16 cellular contexts compared by ENCODE assay signal in the genomic region with DNA sequence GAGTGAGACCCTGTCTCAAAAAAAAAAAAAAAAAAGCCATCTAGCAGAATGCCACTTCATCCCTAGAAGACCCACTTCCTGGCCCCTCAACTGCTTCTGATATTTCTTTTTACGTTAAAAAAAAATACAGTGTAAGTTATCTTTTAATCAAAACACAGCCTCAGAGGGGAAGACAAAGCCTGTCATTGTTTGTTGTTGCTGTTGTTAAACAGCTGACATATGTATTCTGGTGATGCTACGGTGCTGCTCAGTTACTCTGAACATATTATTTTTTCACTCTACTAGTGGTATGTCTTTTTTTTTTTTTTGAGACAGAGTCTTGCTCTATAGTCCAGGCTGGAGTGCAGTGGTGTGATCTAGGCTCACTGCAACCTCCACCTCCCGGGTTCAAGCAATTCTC.
DNase-seq lines count a peak whose midpoint lies in the region; ATAC-seq and TF ChIP-seq lines count a peak whose summit lies in the region.
"Had no signal": no experiment of that assay in that cellular context is flagged by ENCODE, and none has a peak within 500 bp of the region (broad histone marks: within the 10 kb centered on the region; RNA-seq: fewer than 3 reads in every experiment).

No MANE protein-coding gene starts in this region.

- intact Hi-C loops in dendritic cell treated with granulocyte-macrophage colony-stimulating factor and Interleukin-4, amounts not matched to agents 40 ng/mL and 50 ng/mL, for 4 days (cut with micrococcal nuclease), result no loop called here

- no peak for TF ChIP-seq CTCF in osteoblast (IDR thresholded peaks at IDR 0.05; ENCODE audit: extremely low read depth, low read depth, low read length)

- peaks cover 52% of the 10 kb centered on the region for H3K79me2 ChIP-seq in osteoblast (ENCODE audit: insufficient read depth, low read length)

- no peaks in the 10 kb centered on the region for H3K27me3 ChIP-seq in osteoblast (ENCODE audit: insufficient read depth, low read length)
- H3K27me3 ChIP-seq: BE2C had no signal

- no peaks in the 10 kb centered on the region for H3K36me3 ChIP-seq in osteoblast (ENCODE audit: insufficient read depth, low read length)

- H3K4me3 Mint-ChIP-seq in dendritic cell treated with granulocyte-macrophage colony-stimulating factor and Interleukin-4, amounts not matched to agents 40 ng/mL and 50 ng/mL, for 4 days, result no peak overlapping the region
- H3K4me3 Mint-ChIP-seq: CD14-positive monocyte; CD8-positive, alpha-beta T cell; HFFc6 had no signal

- peak overlapping the region; percentile 47 for H3K27ac ChIP-seq in osteoblast (ENCODE audit: low read depth, low read length)
- no peak overlapping the region for H3K27ac ChIP-seq in caudate nucleus (ENCODE audit: low read depth, low read length)
- H3K27ac ChIP-seq: HL-60 had no signal

- DNase-seq in COLO829 (ENCODE audit: low spot score) (peak; percentile 37), osteoblast (ENCODE audit: insufficient read length, low spot score, missing footprints) (no peak), caudate nucleus (lab: John Stamatoyannopoulos, UW) (no peak)
- DNase-seq in Jurkat, Clone E6-1 (ENCODE audit: low read depth, low spot score), result peak; percentile 32
- DNase-seq in stimulated activated CD4-positive, alpha-beta T cell treated with anti-CD3 and anti-CD28 coated beads, Interleukin-2, amount 100 ng/mL, for 48 hours, result no peak
- DNase-seq: BE2C; Caco-2; CD8-positive, alpha-beta T cell; GF-D8; HCEC 1CT; HFFc6 had no signal

- H3K9me3 Mint-ChIP-seq in dendritic cell treated with granulocyte-macrophage colony-stimulating factor and Interleukin-4, amounts not matched to agents 40 ng/mL and 50 ng/mL, for 4 days, result no peaks in the 10 kb centered on the region
- H3K9me3 Mint-ChIP-seq: CD8-positive, alpha-beta T cell; HFFc6 had no signal

- ATAC-seq in HG03571 (IDR thresholded peaks at IDR 0.05; ENCODE audit: unreplicated experiment), result no peak
- ATAC-seq: A549; CD8-positive, alpha-beta T cell had no signal

- peaks cover 13% of the 10 kb centered on the region for H3K4me1 ChIP-seq in osteoblast (ENCODE audit: insufficient read depth, low read length)

- no peak overlapping the region for H3K4me2 ChIP-seq in osteoblast (ENCODE audit: insufficient read depth, low read length)
- H3K4me2 ChIP-seq: A549 had no signal

- peaks cover 27% of the 10 kb centered on the region for H3K36me3 Mint-ChIP-seq in dendritic cell treated with granulocyte-macrophage colony-stimulating factor and Interleukin-4, amounts not matched to agents 40 ng/mL and 50 ng/mL, for 4 days (ENCODE audit: low read depth)
- H3K36me3 Mint-ChIP-seq: CD8-positive, alpha-beta T cell had no signal

- peak overlapping the region; percentile 60 for H3K27ac Mint-ChIP-seq in dendritic cell treated with granulocyte-macrophage colony-stimulating factor and Interleukin-4, amounts not matched to agents 40 ng/mL and 50 ng/mL, for 4 days
- H3K27ac Mint-ChIP-seq: HFFc6 had no signal

- H3K4me3 ChIP-seq in Jurkat, Clone E6-1 (ENCODE audit: low read length), result no peak overlapping the region
- H3K4me3 ChIP-seq in osteoblast (ENCODE audit: insufficient read depth, low read length), result no peak overlapping the region
- H3K4me3 ChIP-seq: A549 had no signal

- peaks cover 5% of the 10 kb centered on the region for H3K4me1 Mint-ChIP-seq in dendritic cell treated with granulocyte-macrophage colony-stimulating factor and Interleukin-4, amounts not matched to agents 40 ng/mL and 50 ng/mL, for 4 days (ENCODE audit: low read depth)

- H4K20me1 ChIP-seq in osteoblast (ENCODE audit: insufficient read depth, low read length), result peaks cover 2% of the 10 kb centered on the region

- no peaks in the 10 kb centered on the region for H3K27me3 Mint-ChIP-seq in dendritic cell treated with granulocyte-macrophage colony-stimulating factor and Interleukin-4, amounts not matched to agents 40 ng/mL and 50 ng/mL, for 4 days

- no peak overlapping the region for H2AFZ ChIP-seq in osteoblast (ENCODE audit: low read length)

- no peaks in the 10 kb centered on the region for H3K9me3 ChIP-seq in osteoblast (ENCODE audit: low read depth, low read length)
- H3K9me3 ChIP-seq: A549, BE2C, Caco-2 had no signal

Comparison
In these comparisons a context has a peak if more than half of its experiments do, and no peak if none do; other contexts are left out.
1. DNase-seq: peak in COLO829 (single experiment) and Jurkat, Clone E6-1 (single experiment); none in osteoblast (single experiment), caudate nucleus (0 of 61) and stimulated activated CD4-positive, alpha-beta T cell treated with anti-CD3 and anti-CD28 coated beads, Interleukin-2, amount 100 ng/mL, for 48 hours (0 of 2).